11 cellular contexts compared by ENCODE assay signal in genomic region chr17:1606352-1606985, GRCh38. TPM values are rescaled to one million over a fixed set of nuclear protein-coding genes. Genes with fewer than 3 reads are reported as not detected.
DNase-seq lines count a peak whose midpoint lies in the region; ATAC-seq and TF ChIP-seq lines count a peak whose summit lies in the region.
"Had no signal": no experiment of that assay in that cellular context is flagged by ENCODE, and none has a peak within 500 bp of the region (broad histone marks: within the 10 kb centered on the region; RNA-seq: fewer than 3 reads in every experiment).

No MANE protein-coding gene starts in this region.

- no peaks in the 10 kb centered on the region for H3K36me3 ChIP-seq in hepatocyte (replicated peaks; ENCODE audit: insufficient read depth, low read depth)

- DNase-seq in activated CD4-positive, alpha-beta T cell treated with anti-CD3 and anti-CD28 coated beads, Interleukin-2, amount 10 ng/mL, durations not matched to agents 24 days and 14 days: no peak
- no peak for DNase-seq in activated CD4-positive, alpha-beta T cell treated with anti-CD3 and anti-CD28 coated beads for 4 hours
- DNase-seq in hepatocyte (ENCODE audit: low spot score) (peak; percentile 10), NCI-H345 treated with DMSO at 0.1 percent for 48 hours (lab: John Stamatoyannopoulos, UW; ENCODE audit: unreplicated experiment) (no peak), RKO (ENCODE audit: low spot score) (no peak)
- peak; percentile 64 for DNase-seq in stimulated activated CD8-positive, alpha-beta memory T cell treated with anti-CD3 and anti-CD28 coated beads, Interleukin-4, amount 100 ng/mL, for 48 hours
- DNase-seq in activated naive CD4-positive, alpha-beta T cell treated with anti-CD3 and anti-CD28 coated beads, Interleukin-2, amount 10 ng/mL, durations not matched to agents 7 days and 5 days: no peak
- DNase-seq: NCI-H1105 treated with DMSO at 0.1 percent for 48 hours had no signal

- WGBS in hepatocyte (ENCODE audit: low lambda C conversion rate, missing lambda C conversion rate): 85% methylated on average over 26 of the region's 26 CpGs

- no peaks in the 10 kb centered on the region for H4K20me1 ChIP-seq in hepatocyte (ENCODE audit: insufficient read depth, poor library complexity, severe bottlenecking)

- intact Hi-C loops in activated CD4-positive, alpha-beta T cell treated with anti-CD3 and anti-CD28 coated beads, Interleukin-2, amount 10 ng/mL, durations not matched to agents 24 days and 14 days (cut with micrococcal nuclease): loop anchor here (5.0 kb wide), 1 partner anchor 34 kb away; no protein-coding TSS in a partner anchor

- no peak for TF ChIP-seq CTCF in hepatocyte (IDR thresholded peaks at IDR 0.05; ENCODE audit: poor library complexity)

- peak overlapping the region; percentile 26 for H3K4me3 Mint-ChIP-seq in activated CD4-positive, alpha-beta T cell treated with anti-CD3 and anti-CD28 coated beads, Interleukin-2, amount 10 ng/mL, durations not matched to agents 24 days and 14 days
- H3K4me3 Mint-ChIP-seq in activated naive CD4-positive, alpha-beta T cell treated with anti-CD3 and anti-CD28 coated beads, Interleukin-2, amount 10 ng/mL, durations not matched to agents 7 days and 5 days: no peak overlapping the region
- H3K4me3 Mint-ChIP-seq: naive thymus-derived CD4-positive, alpha-beta T cell had no signal

- peaks cover 6% of the 10 kb centered on the region for H3K4me1 ChIP-seq in hepatocyte (ENCODE audit: insufficient read depth)

- H3K9me3 Mint-ChIP-seq in activated CD4-positive, alpha-beta T cell treated with anti-CD3 and anti-CD28 coated beads, Interleukin-2, amount 10 ng/mL, durations not matched to agents 24 days and 14 days: peaks cover 4% of the 10 kb centered on the region
- H3K9me3 Mint-ChIP-seq in activated naive CD4-positive, alpha-beta T cell treated with anti-CD3 and anti-CD28 coated beads, Interleukin-2, amount 10 ng/mL, durations not matched to agents 7 days and 5 days: peaks cover 4% of the 10 kb centered on the region

- H3K79me2 ChIP-seq in hepatocyte: no peaks in the 10 kb centered on the region

- CTCF ChIA-PET in activated naive CD4-positive, alpha-beta T cell treated with anti-CD3 and anti-CD28 coated beads, Interleukin-2, amount 10 ng/mL, durations not matched to agents 7 days and 5 days (lab: Charles Lee): no interaction called here

- H3K4me3 ChIP-seq in hepatocyte: no peak overlapping the region

- H3K9me3 ChIP-seq in hepatocyte (ENCODE audit: low read depth): no peaks in the 10 kb centered on the region

- no peaks in the 10 kb centered on the region for H3K27me3 ChIP-seq in hepatocyte

- H3K27ac ChIP-seq in hepatocyte: peak overlapping the region; percentile 69

- H3K27ac Mint-ChIP-seq in activated CD4-positive, alpha-beta T cell treated with anti-CD3 and anti-CD28 coated beads, Interleukin-2, amount 10 ng/mL, durations not matched to agents 24 days and 14 days: peak overlapping the region; percentile 92
- no peak overlapping the region for H3K27ac Mint-ChIP-seq in activated naive CD4-positive, alpha-beta T cell treated with anti-CD3 and anti-CD28 coated beads, Interleukin-2, amount 10 ng/mL, durations not matched to agents 7 days and 5 days
- H3K27ac Mint-ChIP-seq: naive thymus-derived CD4-positive, alpha-beta T cell had no signal

- ATAC-seq in HG03439 (IDR thresholded peaks at IDR 0.05; ENCODE audit: unreplicated experiment): peak; percentile 34

- H3K27me3 Mint-ChIP-seq in activated CD4-positive, alpha-beta T cell treated with anti-CD3 and anti-CD28 coated beads, Interleukin-2, amount 10 ng/mL, durations not matched to agents 24 days and 14 days: no peaks in the 10 kb centered on the region
- peaks cover 23% of the 10 kb centered on the region for H3K27me3 Mint-ChIP-seq in activated naive CD4-positive, alpha-beta T cell treated with anti-CD3 and anti-CD28 coated beads, Interleukin-2, amount 10 ng/mL, durations not matched to agents 7 days and 5 days
- H3K27me3 Mint-ChIP-seq: naive thymus-derived CD4-positive, alpha-beta T cell had no signal

- H3K36me3 Mint-ChIP-seq in activated CD4-positive, alpha-beta T cell treated with anti-CD3 and anti-CD28 coated beads, Interleukin-2, amount 10 ng/mL, durations not matched to agents 24 days and 14 days (ENCODE audit: low read depth): no peaks in the 10 kb centered on the region
- no peaks in the 10 kb centered on the region for H3K36me3 Mint-ChIP-seq in activated naive CD4-positive, alpha-beta T cell treated with anti-CD3 and anti-CD28 coated beads, Interleukin-2, amount 10 ng/mL, durations not matched to agents 7 days and 5 days

- no peaks in the 10 kb centered on the region for H3K9me2 ChIP-seq in hepatocyte (replicated peaks; ENCODE audit: insufficient read depth)

- H2AFZ ChIP-seq in hepatocyte: no peak overlapping the region

- no peak overlapping the region for H3K4me2 ChIP-seq in hepatocyte

- H3K4me1 Mint-ChIP-seq in activated CD4-positive, alpha-beta T cell treated with anti-CD3 and anti-CD28 coated beads, Interleukin-2, amount 10 ng/mL, durations not matched to agents 24 days and 14 days: peaks cover 21% of the 10 kb centered on the region
- no peaks in the 10 kb centered on the region for H3K4me1 Mint-ChIP-seq in activated naive CD4-positive, alpha-beta T cell treated with anti-CD3 and anti-CD28 coated beads, Interleukin-2, amount 10 ng/mL, durations not matched to agents 7 days and 5 days

RNA-seq across cellular contexts. Expression of gene SLC43A2, which starts 22.2 kb away (rescaled TPM):
- total RNA-seq in activated CD4-positive, alpha-beta T cell treated with anti-CD3 and anti-CD28 coated beads, Interleukin-2, amount 10 ng/mL, durations not matched to agents 24 days and 14 days: 2.8 and 3.4 TPM in 2 replicates
- total RNA-seq in hepatocyte: 6.0 and 6.1 TPM in 2 replicates
- polyA plus RNA-seq in hepatocyte: 9.8 and 10.2 TPM in 2 replicates

RNA-seq across cellular contexts. Expression of gene SCARF1, which starts 39.1 kb away (rescaled TPM):
- total RNA-seq in activated CD4-positive, alpha-beta T cell treated with anti-CD3 and anti-CD28 coated beads, Interleukin-2, amount 10 ng/mL, durations not matched to agents 24 days and 14 days: 8.4 and 9.5 TPM in 2 replicates
- 0.93 and 1.2 TPM in 2 replicates for total RNA-seq in hepatocyte
- polyA plus RNA-seq in hepatocyte: 1.0 and 2.0 TPM in 2 replicates
- total RNA-seq: A673 had no signal

RNA-seq across cellular contexts. Expression of gene RILP, which starts 43.2 kb away (rescaled TPM):
- 7.3 and 11.4 TPM in 2 replicates for total RNA-seq in activated CD4-positive, alpha-beta T cell treated with anti-CD3 and anti-CD28 coated beads, Interleukin-2, amount 10 ng/mL, durations not matched to agents 24 days and 14 days
- total RNA-seq in hepatocyte: 10.3 and 13.7 TPM in 2 replicates
- polyA plus RNA-seq in hepatocyte: 9.9 and 11.1 TPM in 2 replicates

RNA-seq across cellular contexts. Expression of gene PITPNA, which starts 43.9 kb away (rescaled TPM):
- total RNA-seq in activated CD4-positive, alpha-beta T cell treated with anti-CD3 and anti-CD28 coated beads, Interleukin-2, amount 10 ng/mL, durations not matched to agents 24 days and 14 days: 74.3 and 76.1 TPM in 2 replicates
- total RNA-seq in hepatocyte: 25.4 and 26.8 TPM in 2 replicates
- polyA plus RNA-seq in hepatocyte: 55.0 and 58.0 TPM in 2 replicates

Comparison
In these comparisons a context has a peak if more than half of its experiments do, and no peak if none do; other contexts are left out.
1. DNase-seq: peak in hepatocyte (single experiment) and stimulated activated CD8-positive, alpha-beta memory T cell treated with anti-CD3 and anti-CD28 coated beads, Interleukin-4, amount 100 ng/mL, for 48 hours (single experiment); none in activated CD4-positive, alpha-beta T cell treated with anti-CD3 and anti-CD28 coated beads, Interleukin-2, amount 10 ng/mL, durations not matched to agents 24 days and 14 days (single experiment), activated CD4-positive, alpha-beta T cell treated with anti-CD3 and anti-CD28 coated beads for 4 hours (0 of 2), NCI-H345 treated with DMSO at 0.1 percent for 48 hours (single experiment), activated naive CD4-positive, alpha-beta T cell treated with anti-CD3 and anti-CD28 coated beads, Interleukin-2, amount 10 ng/mL, durations not matched to agents 7 days and 5 days (single experiment) and RKO (single experiment).